8 cellular contexts compared by ENCODE assay signal in the genomic region with DNA sequence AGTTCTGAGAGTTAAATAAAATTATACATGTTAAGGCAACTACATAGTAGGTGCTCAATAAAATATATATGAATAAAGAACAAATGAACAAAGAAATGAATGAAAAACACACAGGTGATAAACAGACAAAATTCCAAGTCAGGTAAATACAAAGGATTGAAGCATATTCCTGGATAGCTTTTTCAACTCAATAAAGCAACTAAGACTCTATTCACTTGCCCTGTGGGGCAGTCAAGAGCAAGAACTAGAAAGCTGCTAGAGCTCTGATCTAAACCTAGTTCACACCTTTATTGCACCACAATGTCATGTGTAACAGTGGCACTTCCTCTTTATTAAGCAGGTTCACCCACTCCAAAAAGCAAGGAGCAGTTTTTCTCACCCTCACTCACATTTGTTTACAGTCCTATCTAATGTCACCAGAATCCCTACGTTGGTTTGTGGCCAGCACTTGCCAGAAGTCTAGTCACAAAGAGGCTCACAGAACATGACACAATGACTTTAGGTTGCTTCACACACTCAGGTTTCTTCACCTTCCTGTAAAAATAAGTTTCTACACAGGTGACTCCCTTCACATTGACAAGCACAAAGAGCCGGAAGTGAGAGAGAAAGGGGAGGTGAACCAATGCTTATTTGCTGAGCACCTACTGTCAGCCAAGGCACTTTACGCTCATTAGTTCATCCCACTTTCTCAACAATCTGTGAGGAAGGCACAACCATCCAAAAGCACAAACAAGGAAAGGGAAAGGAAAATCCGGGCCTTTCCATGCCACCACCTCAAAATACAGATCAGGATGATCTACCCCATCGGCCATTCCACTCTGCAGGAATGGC.
DNase-seq lines count a peak whose midpoint lies in the region; ATAC-seq and TF ChIP-seq lines count a peak whose summit lies in the region.

No MANE protein-coding gene starts in this region.

- no peaks in the 10 kb centered on the region for H3K27me3 Mint-ChIP-seq in MCF 10A (ENCODE audit: insufficient read depth, unreplicated experiment)

- DNase-seq in MCF 10A (ENCODE audit: unreplicated experiment), result peak; percentile 52
- no peak for DNase-seq in mammary epithelial cell
- DNase-seq in activated CD4-positive, CD25-positive, alpha-beta regulatory T cell treated with anti-CD3 and anti-CD28 coated beads, Interleukin-2, amount 50 U/mL, for 72 hours, result peak; percentile 39
- peak; percentile 32 to 35 for DNase-seq in stimulated activated CD8-positive, alpha-beta memory T cell treated with anti-CD3 and anti-CD28 coated beads, Interleukin-15, amount 100 ng/mL, for 48 hours (ENCODE audit: low read depth in 2 of 2)
- no peak for DNase-seq in midbrain (lab: John Stamatoyannopoulos, UW)
- no peak for DNase-seq in HCEC 1CT

- BruUV-seq in MCF 10A (replicated peaks; lab: Mats Ljungman, UMichigan), result no TSS peak
- BruUV-seq in mammary epithelial cell (replicated peaks; lab: Mats Ljungman, UMichigan), result no TSS peak

- in situ Hi-C loops in mammary epithelial cell (cut with MboI; ENCODE audit: low sequenced_read_pairs in 2 of 2), result no loop called here

- H3K4me1 Mint-ChIP-seq in MCF 10A (ENCODE audit: insufficient read depth, unreplicated experiment), result peaks cover 7% of the 10 kb centered on the region

- peak; percentile 57 for ATAC-seq in HG03460 (IDR thresholded peaks at IDR 0.05; ENCODE audit: unreplicated experiment)

- H3K36me3 Mint-ChIP-seq in MCF 10A (ENCODE audit: insufficient read depth, unreplicated experiment), result peaks cover 76% of the 10 kb centered on the region

- H4K20me1 ChIP-seq in mammary epithelial cell (ENCODE audit: insufficient read depth, low read length), result no peaks in the 10 kb centered on the region

- CTCF ChIA-PET in MCF 10A (lab: Yijun Ruan, JAX), result interaction anchor here (0.7 kb wide), 1 partner anchor 11 kb away, joined by 3 read pairs; no protein-coding TSS in a partner anchor
- CTCF ChIA-PET in mammary epithelial cell (lab: Charles Lee; ENCODE audit: low non-redundant PET), result interaction anchor here (0.6 kb wide), 1 partner anchor 107 kb away, joined by 3 read pairs; no protein-coding TSS in a partner anchor

- dilution Hi-C loops in mammary epithelial cell (cut with HindIII; ENCODE audit: low sequenced_read_pairs), result no loop called here

- peak overlapping the region; percentile 13 for H3K27ac Mint-ChIP-seq in MCF 10A (ENCODE audit: low read depth, unreplicated experiment)

- H2AFZ ChIP-seq in mammary epithelial cell (ENCODE audit: low read depth, low read length), result no peak overlapping the region

- POLR2A ChIA-PET in MCF 10A (lab: Yijun Ruan, JAX), result interaction anchor here (0.7 kb wide), 1 partner anchor 11 kb away, joined by 5 read pairs; no protein-coding TSS in a partner anchor

- WGBS in mammary epithelial cell (ENCODE audit: low coverage, missing lambda C conversion rate), result 77% methylated on average over 5 of the region's 5 CpGs
- 68 to 71% methylated on average over 5 of the region's 5 CpGs for WGBS in esophagus, 2 donors

- TF ChIP-seq CTCF in MCF 10A (IDR thresholded peaks at IDR 0.05; ENCODE audit: unreplicated experiment), result no peak
- no peak for TF ChIP-seq CTCF in mammary epithelial cell (conservative IDR thresholded peaks at IDR 0.05 in 1 of 2, IDR thresholded peaks at IDR 0.05 in 1 of 2; ENCODE audit: extremely low read depth in 1 of 2, insufficient read depth in 1 of 2, low read depth in 1 of 2, low read length in 2 of 2)

- H3K79me2 ChIP-seq in mammary epithelial cell (ENCODE audit: insufficient read depth, low read length), result peaks cover 48% of the 10 kb centered on the region

- H3K9me3 Mint-ChIP-seq in MCF 10A (ENCODE audit: unreplicated experiment), result no peaks in the 10 kb centered on the region

- H3K4me2 ChIP-seq in mammary epithelial cell (ENCODE audit: insufficient read depth, low read depth, low read length), result no peak overlapping the region

- H3K4me3 ChIP-seq in mammary epithelial cell (replicated peaks in 1 of 3; ENCODE audit: insufficient read depth in 1 of 3, low read depth in 2 of 3, low read length in 3 of 3), result no peak overlapping the region
- H3K4me3 ChIP-seq in esophagus (ENCODE audit: low read depth in 1 of 2, low read length in 2 of 2), result no peak overlapping the region

- H3K27ac ChIP-seq in mammary epithelial cell (ENCODE audit: insufficient read depth, low read depth, low read length) (no peak overlapping the region), esophagus (ENCODE audit: low read depth in 2 of 2, low read length in 1 of 2) (peak overlapping the region; percentile 53 to 92)

- intact Hi-C loops in MCF 10A (cut with micrococcal nuclease) (no loop called here), mammary epithelial cell (cut with micrococcal nuclease) (loop anchor here (5.0 kb wide), 1 partner anchor 76 kb away; no protein-coding TSS in a partner anchor)

- no peak overlapping the region for H3K4me3 Mint-ChIP-seq in MCF 10A (ENCODE audit: unreplicated experiment)

- H3K27me3 ChIP-seq in mammary epithelial cell (ENCODE audit: insufficient read depth, low read length) (no peaks in the 10 kb centered on the region), esophagus (ENCODE audit: control insufficient read depth in 1 of 2, insufficient read depth in 2 of 2, low read length in 2 of 2) (no peaks in the 10 kb centered on the region)

- H3K36me3 ChIP-seq in mammary epithelial cell (ENCODE audit: insufficient read depth, low read length) (peaks cover 6% of the 10 kb centered on the region), esophagus (ENCODE audit: control insufficient read depth in 2 of 2, insufficient read depth in 2 of 2, low read length in 1 of 2) (peaks cover 9 to 11% of the 10 kb centered on the region in 2 donors)

- H3K9me3 ChIP-seq in mammary epithelial cell (replicated peaks; ENCODE audit: insufficient read depth, low read length) (no peaks in the 10 kb centered on the region), esophagus (ENCODE audit: control insufficient read depth in 2 of 2, insufficient read depth in 1 of 2, low read depth in 1 of 2, low read length in 1 of 2) (no peaks in the 10 kb centered on the region)

- no peak overlapping the region for H3K9ac ChIP-seq in mammary epithelial cell (ENCODE audit: insufficient read depth, low read length)

- peaks cover 6% of the 10 kb centered on the region for H3K4me1 ChIP-seq in mammary epithelial cell (ENCODE audit: insufficient read depth, low read length)
- H3K4me1 ChIP-seq in esophagus (ENCODE audit: control insufficient read depth in 2 of 2, insufficient read depth in 2 of 2, low read length in 1 of 2), result no peaks in the 10 kb centered on the region

Comparison
In these comparisons a context has a peak if more than half of its experiments do, and no peak if none do; other contexts are left out.
1. DNase-seq: peak in MCF 10A (single experiment), activated CD4-positive, CD25-positive, alpha-beta regulatory T cell treated with anti-CD3 and anti-CD28 coated beads, Interleukin-2, amount 50 U/mL, for 72 hours (single experiment) and stimulated activated CD8-positive, alpha-beta memory T cell treated with anti-CD3 and anti-CD28 coated beads, Interleukin-15, amount 100 ng/mL, for 48 hours (2 of 2); none in mammary epithelial cell (single experiment), midbrain (single experiment) and HCEC 1CT (single experiment).